ENCODE assay signal across 23 cellular contexts in genomic region chr7:36001546-36001945, GRCh38.
"Had no signal": no experiment of that assay in that cellular context is flagged by ENCODE, and none has a peak within 500 bp of the region (broad histone marks: within the 10 kb centered on the region; RNA-seq: fewer than 3 reads in every experiment).

No MANE protein-coding gene starts in this region.

- H3K27ac Mint-ChIP-seq: activated CD4-positive, alpha-beta memory T cell treated with anti-CD3 and anti-CD28 coated beads, Interleukin-2, amount 10 ng/mL, durations not matched to agents 7 days and 5 days; activated CD4-positive, alpha-beta T cell treated with anti-CD3 and anti-CD28 coated beads, Interleukin-2, amount 10 ng/mL, durations not matched to agents 24 days and 14 days; activated naive CD4-positive, alpha-beta T cell treated with anti-CD3 and anti-CD28 coated beads, Interleukin-2, amount 50 U/mL, for 72 hours; memory B cell; stimulated activated memory B cell treated with anti-CD40 and anti-IgM and Interleukin-4, amounts not matched to agents 10 μg/mL and 1 μg/mL and 100 μg/mL, for 72 hours had no signal

- H3K4me3 Mint-ChIP-seq: activated CD4-positive, alpha-beta memory T cell treated with anti-CD3 and anti-CD28 coated beads, Interleukin-2, amount 10 ng/mL, durations not matched to agents 7 days and 5 days; activated CD4-positive, alpha-beta T cell treated with anti-CD3 and anti-CD28 coated beads, Interleukin-2, amount 10 ng/mL, durations not matched to agents 24 days and 14 days; memory B cell; stimulated activated memory B cell treated with anti-CD40 and anti-IgM and Interleukin-4, amounts not matched to agents 10 μg/mL and 1 μg/mL and 100 μg/mL, for 72 hours had no signal

- H3K9me3 ChIP-seq: ascending aorta, right lobe of liver, transverse colon, vagina had no signal

- H3K4me1 Mint-ChIP-seq: activated CD4-positive, alpha-beta memory T cell treated with anti-CD3 and anti-CD28 coated beads, Interleukin-2, amount 10 ng/mL, durations not matched to agents 7 days and 5 days; memory B cell; stimulated activated memory B cell treated with anti-CD40 and anti-IgM and Interleukin-4, amounts not matched to agents 10 μg/mL and 1 μg/mL and 100 μg/mL, for 72 hours had no signal

- H3K36me3 ChIP-seq: ascending aorta, cardiac muscle cell, right lobe of liver, transverse colon, vagina had no signal

- H2AFZ ChIP-seq: hepatocyte had no signal

- H3K27me3 ChIP-seq: ascending aorta, cardiac muscle cell, hepatocyte, right lobe of liver, transverse colon, vagina had no signal

- ATAC-seq: activated CD4-positive, CD25-positive, alpha-beta regulatory T cell treated with anti-CD3 and anti-CD28 coated beads, Interleukin-2, amount 50 U/mL, for 24 hours; activated naive CD4-positive, alpha-beta T cell treated with anti-CD3 and anti-CD28 coated beads, Interleukin-2, amount 50 U/mL, for 72 hours; right lobe of liver; stimulated activated memory B cell treated with anti-CD40 and anti-IgM and Interleukin-4, amounts not matched to agents 10 μg/mL and 1 μg/mL and 100 μg/mL, for 72 hours had no signal

- H3K4me2 ChIP-seq: hepatocyte had no signal

- H3K36me3 Mint-ChIP-seq: activated naive CD4-positive, alpha-beta T cell treated with anti-CD3 and anti-CD28 coated beads, Interleukin-2, amount 50 U/mL, for 72 hours; memory B cell; stimulated activated memory B cell treated with anti-CD40 and anti-IgM and Interleukin-4, amounts not matched to agents 10 μg/mL and 1 μg/mL and 100 μg/mL, for 72 hours had no signal

- H3K4me1 ChIP-seq: ascending aorta, right lobe of liver, transverse colon, vagina had no signal

- H3K4me3 ChIP-seq: ascending aorta, cardiac muscle cell, hepatocyte, right lobe of liver, skin epidermis, transverse colon, vagina had no signal

- DNase-seq: activated CD4-positive, alpha-beta memory T cell treated with anti-CD3 and anti-CD28 coated beads, Interleukin-2, amount 10 ng/mL, durations not matched to agents 7 days and 5 days; activated CD4-positive, alpha-beta T cell treated with anti-CD3 and anti-CD28 coated beads, Interleukin-2, amount 10 ng/mL, durations not matched to agents 24 days and 14 days; activated gamma-delta T cell treated with Interleukin-2 at 50 U/mL for 16 hours; effector CD4-positive, alpha-beta T cell; glutamatergic neuron; nucleus accumbens; posterior cingulate gyrus; right lobe of liver; stimulated activated CD4-positive, alpha-beta T cell treated with anti-CD3 and anti-CD28 coated beads, Interleukin-2, amount 100 ng/mL, for 24 hours; transverse colon had no signal

- H3K27me3 Mint-ChIP-seq: stimulated activated memory B cell treated with anti-CD40 and anti-IgM and Interleukin-4, amounts not matched to agents 10 μg/mL and 1 μg/mL and 100 μg/mL, for 72 hours had no signal

- FAIRE-seq: endometrium, frontal cortex, islet of Langerhans had no signal

- H3K9me3 Mint-ChIP-seq: activated CD4-positive, alpha-beta memory T cell treated with anti-CD3 and anti-CD28 coated beads, Interleukin-2, amount 10 ng/mL, durations not matched to agents 7 days and 5 days; activated CD4-positive, alpha-beta T cell treated with anti-CD3 and anti-CD28 coated beads, Interleukin-2, amount 10 ng/mL, durations not matched to agents 24 days and 14 days; activated naive CD4-positive, alpha-beta T cell treated with anti-CD3 and anti-CD28 coated beads, Interleukin-2, amount 50 U/mL, for 72 hours; memory B cell had no signal

- H3K27ac ChIP-seq: ascending aorta, cardiac muscle cell, hepatocyte, right lobe of liver, skin epidermis, transverse colon, vagina, VCaP had no signal

- H3K79me2 ChIP-seq: hepatocyte had no signal
